ENCODE assay signal across 18 cellular contexts in genomic region chr20:16664031-16664430, GRCh38.
"Had no signal": no experiment of that assay in that cellular context is flagged by ENCODE, and none has a peak within 500 bp of the region (broad histone marks: within the 10 kb centered on the region; RNA-seq: fewer than 3 reads in every experiment).

No MANE protein-coding gene starts in this region.

- ATAC-seq: activated CD4-positive, CD25-positive, alpha-beta regulatory T cell treated with anti-CD3 and anti-CD28 coated beads, Interleukin-2, amount 50 U/mL, for 24 hours; upper lobe of right lung had no signal

- H3K36me3 ChIP-seq: brain microvascular endothelial cell, esophagus squamous epithelium, sigmoid colon, stomach, upper lobe of right lung had no signal

- H3K27me3 ChIP-seq: brain microvascular endothelial cell, sigmoid colon, stomach, testis, upper lobe of right lung had no signal

- H3K4me1 ChIP-seq: esophagus squamous epithelium, sigmoid colon, testis, upper lobe of right lung had no signal

- H3K27ac Mint-ChIP-seq: activated naive CD8-positive, alpha-beta T cell treated with anti-CD3 and anti-CD28 coated beads, Interleukin-2, amount 10 ng/mL, durations not matched to agents 7 days and 5 days; activated T-helper 1 cell treated with anti-CD3 and anti-CD28 coated beads, Interleukin-12 subunit alpha, Interleukin-12 subunit beta, Interleukin-2, Interleukin-4 antibody, amounts not matched to agents 30 ng/mL and 10 ng/mL and 1 ng/mL, durations not matched to agents 14 hours and 24 hours and 36 hours; immature natural killer cell had no signal

- H3K9me3 Mint-ChIP-seq: activated naive CD8-positive, alpha-beta T cell treated with anti-CD3 and anti-CD28 coated beads, Interleukin-2, amount 10 ng/mL, durations not matched to agents 7 days and 5 days; activated T-helper 1 cell treated with anti-CD3 and anti-CD28 coated beads, Interleukin-12 subunit alpha, Interleukin-12 subunit beta, Interleukin-2, Interleukin-4 antibody, amounts not matched to agents 30 ng/mL and 10 ng/mL and 1 ng/mL, durations not matched to agents 14 hours and 24 hours and 36 hours; central memory CD8-positive, alpha-beta T cell; neural crest cell had no signal

- H3K4me3 ChIP-seq: esophagus squamous epithelium, sigmoid colon, stomach, testis, upper lobe of right lung had no signal

- H3K9me3 ChIP-seq: esophagus squamous epithelium, sigmoid colon, testis, upper lobe of right lung had no signal

- H3K4me1 Mint-ChIP-seq: activated naive CD8-positive, alpha-beta T cell treated with anti-CD3 and anti-CD28 coated beads, Interleukin-2, amount 10 ng/mL, durations not matched to agents 7 days and 5 days; central memory CD8-positive, alpha-beta T cell; immature natural killer cell; neural crest cell had no signal

- H3K36me3 Mint-ChIP-seq: activated naive CD8-positive, alpha-beta T cell treated with anti-CD3 and anti-CD28 coated beads, Interleukin-2, amount 10 ng/mL, durations not matched to agents 7 days and 5 days; immature natural killer cell had no signal

- H3K27ac ChIP-seq: brain microvascular endothelial cell, esophagus squamous epithelium, sigmoid colon, stomach, testis, upper lobe of right lung had no signal

- H3K4me3 Mint-ChIP-seq: activated naive CD8-positive, alpha-beta T cell treated with anti-CD3 and anti-CD28 coated beads, Interleukin-2, amount 10 ng/mL, durations not matched to agents 7 days and 5 days; activated T-helper 1 cell treated with anti-CD3 and anti-CD28 coated beads, Interleukin-12 subunit alpha, Interleukin-12 subunit beta, Interleukin-2, Interleukin-4 antibody, amounts not matched to agents 30 ng/mL and 10 ng/mL and 1 ng/mL, durations not matched to agents 14 hours and 24 hours and 36 hours; central memory CD8-positive, alpha-beta T cell; immature natural killer cell; neural crest cell had no signal

- DNase-seq: activated CD4-positive, alpha-beta T cell treated with anti-CD3 and anti-CD28 coated beads, Interleukin-2, amount 50 U/mL, for 1 hour; activated CD8-positive, alpha-beta memory T cell treated with anti-CD3 and anti-CD28 coated beads for 24 hours; activated naive CD8-positive, alpha-beta T cell treated with anti-CD3 and anti-CD28 coated beads, Interleukin-2, amount 10 ng/mL, durations not matched to agents 7 days and 5 days; brain microvascular endothelial cell; cortex of kidney; effector CD4-positive, alpha-beta T cell; esophagus squamous epithelium; immature natural killer cell; mesendoderm; sigmoid colon; stimulated activated CD4-positive, alpha-beta T cell treated with anti-CD3 and anti-CD28 coated beads, Interleukin-1b, Interleukin-23, amount 100 ng/mL, for 48 hours; stomach; testis; upper lobe of right lung had no signal
